Comparison of ENCODE assay signal across 21 cellular contexts in the genomic region with DNA sequence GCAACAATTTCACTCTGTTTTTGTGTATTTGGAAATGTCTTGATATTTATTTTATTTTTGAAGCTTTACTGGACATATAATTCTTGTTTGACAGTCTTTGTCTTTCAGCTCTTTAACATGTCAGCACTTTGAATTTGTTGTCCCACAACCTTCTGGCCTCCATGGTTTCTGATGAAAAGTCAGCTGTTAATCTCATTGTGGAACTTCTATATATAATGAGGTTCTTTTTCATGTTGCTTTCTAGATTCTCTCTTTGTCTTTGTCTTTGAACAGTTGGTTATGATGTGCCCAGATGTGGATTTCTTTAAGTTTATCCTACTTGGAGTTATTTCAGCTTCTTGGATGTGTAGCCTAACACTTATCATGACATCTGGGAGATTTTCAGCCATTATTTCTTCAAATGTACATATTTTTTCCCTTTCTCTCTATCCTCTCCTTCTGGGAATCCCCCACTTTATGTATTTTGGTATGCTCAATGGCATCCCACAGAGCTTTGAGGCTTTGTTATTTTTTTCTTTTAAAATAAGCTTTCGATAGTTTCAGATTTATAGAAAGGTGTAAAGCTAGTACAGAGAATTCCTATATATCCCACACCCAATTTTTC.
"Had no signal": no experiment of that assay in that cellular context is flagged by ENCODE, and none has a peak within 500 bp of the region (broad histone marks: within the 10 kb centered on the region; RNA-seq: fewer than 3 reads in every experiment).

No MANE protein-coding gene starts in this region.

- ATAC-seq: activated CD8-positive, alpha-beta T cell treated with anti-CD3 and anti-CD28 coated beads, Interleukin-2, amount 10 ng/mL, durations not matched to agents 7 days and 5 days; activated naive CD4-positive, alpha-beta T cell treated with anti-CD3 and anti-CD28 coated beads, Interleukin-2, amount 50 U/mL, for 72 hours; effector memory CD8-positive, alpha-beta T cell; gastroesophageal sphincter; left ventricle myocardium superior; natural killer cell treated with Interleukin-12 subunit alpha and Interleukin-12 subunit beta and Interleukin-15 and Interleukin-18, amount 100 ng/mL, for 72 hours had no signal

- H3K36me3 ChIP-seq: colonic mucosa, gastroesophageal sphincter, upper lobe of left lung, WERI-Rb-1 had no signal

- H3K27me3 ChIP-seq: colonic mucosa, dorsolateral prefrontal cortex, upper lobe of left lung had no signal

- FAIRE-seq: bronchial epithelial cell had no signal

- H3K4me3 ChIP-seq: colonic mucosa, dorsolateral prefrontal cortex, gastroesophageal sphincter, upper lobe of left lung had no signal

- DNase-seq: activated CD4-positive, alpha-beta T cell treated with anti-CD3 and anti-CD28 coated beads for 1 hour; activated CD4-positive, alpha-beta T cell treated with anti-CD3 and anti-CD28 coated beads, Interleukin-2, amount 50 U/mL, for 1 hour; activated CD8-positive, alpha-beta T cell treated with anti-CD3 and anti-CD28 coated beads, Interleukin-2, amount 10 ng/mL, durations not matched to agents 7 days and 5 days; activated gamma-delta T cell treated with Interleukin-2 at 50 U/mL for 16 hours; amniotic stem cell; colonic mucosa; dorsolateral prefrontal cortex; effector memory CD8-positive, alpha-beta T cell; head of caudate nucleus; hypothalamus; left ventricle myocardium superior; retina; stimulated activated CD4-positive, alpha-beta T cell treated with anti-CD3 and anti-CD28 coated beads, Interleukin-2, amount 100 ng/mL, for 48 hours; stimulated activated CD8-positive, alpha-beta memory T cell treated with anti-CD3 and anti-CD28 coated beads, Interleukin-4, amount 100 ng/mL, for 48 hours; stimulated activated naive CD4-positive, alpha-beta T cell; upper lobe of left lung; WERI-Rb-1 had no signal

- H3K4me1 ChIP-seq: colonic mucosa, gastroesophageal sphincter, upper lobe of left lung had no signal

- H3K27ac ChIP-seq: colonic mucosa, dorsolateral prefrontal cortex, gastroesophageal sphincter, upper lobe of left lung, WERI-Rb-1 had no signal
